In the genomic region with DNA sequence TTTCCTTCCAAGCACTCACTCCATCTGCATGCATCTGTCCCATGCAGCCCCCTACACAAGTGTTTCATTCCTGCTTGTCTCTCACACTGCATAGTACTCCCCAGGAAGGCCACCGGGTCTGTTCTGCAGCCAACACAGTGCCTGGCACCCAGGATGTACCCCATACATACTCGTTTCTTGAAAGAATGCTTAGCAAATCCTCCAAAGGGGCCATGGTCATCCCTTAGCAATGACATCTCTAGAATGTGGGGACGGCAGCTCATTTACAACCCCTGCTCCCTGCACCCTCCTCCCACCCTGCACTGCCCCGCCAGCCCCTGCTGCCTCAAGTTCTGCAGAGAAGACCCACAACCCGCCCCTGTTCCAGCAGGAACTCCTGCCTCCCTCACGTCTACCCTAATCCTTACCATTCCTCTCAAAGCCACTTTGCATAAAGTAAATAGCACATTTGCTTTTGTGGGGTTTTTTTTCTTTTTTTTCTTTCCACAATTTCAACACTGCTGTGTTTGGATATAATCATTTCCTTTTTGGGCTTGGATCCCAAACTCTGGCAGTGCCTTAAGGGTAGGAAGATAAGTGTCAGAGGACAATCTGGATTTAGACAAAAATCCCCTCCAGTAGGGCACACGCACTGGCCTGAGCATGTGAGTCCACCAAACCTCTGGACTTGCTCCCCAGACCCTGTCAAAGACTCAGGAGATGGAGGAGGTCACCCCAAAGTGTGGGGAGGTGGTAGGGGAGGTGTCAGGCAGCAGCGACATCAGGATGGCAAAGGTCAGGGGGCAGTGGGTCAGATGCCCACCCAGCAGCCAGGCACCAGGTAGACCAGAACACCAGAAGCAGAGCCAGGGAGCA, we compare ENCODE assay signal across 19 cellular contexts.
"Had no signal": no experiment of that assay in that cellular context is flagged by ENCODE, and none has a peak within 500 bp of the region (broad histone marks: within the 10 kb centered on the region; RNA-seq: fewer than 3 reads in every experiment).

No MANE protein-coding gene starts in this region.

- DNase-seq: activated CD4-positive, alpha-beta T cell treated with anti-CD3 and anti-CD28 coated beads for 4 hours; activated CD8-positive, alpha-beta memory T cell treated with anti-CD3 and anti-CD28 coated beads, Interleukin-2, amount 50 U/mL, for 4 hours; activated CD8-positive, alpha-beta T cell treated with anti-CD3 and anti-CD28 coated beads, Interleukin-2, amount 10 ng/mL, durations not matched to agents 7 days and 5 days; activated gamma-delta T cell; activated T-cell treated with anti-CD3 and anti-CD28 coated beads, Interleukin-2, amount 50 U/mL, for 48 hours; amygdala; erythroblast; kidney glomerular epithelial cell; mesendoderm; nephron progenitor cell; stimulated activated naive CD8-positive, alpha-beta T cell treated with anti-CD3 and anti-CD28 coated beads, Interleukin-15, amount 100 ng/mL, for 72 hours; T-helper 17 cell; testis; upper lobe of right lung; WERI-Rb-1 had no signal

- ATAC-seq: activated CD8-positive, alpha-beta T cell treated with anti-CD3 and anti-CD28 coated beads, Interleukin-2, amount 10 ng/mL, durations not matched to agents 7 days and 5 days; activated naive CD4-positive, alpha-beta T cell treated with anti-CD3 and anti-CD28 coated beads, Interleukin-2, amount 50 U/mL, for 72 hours; right lobe of liver; stimulated activated naive CD8-positive, alpha-beta T cell treated with anti-CD3 and anti-CD28 coated beads, Interleukin-15, amount 100 ng/mL, for 72 hours; T-helper 17 cell; upper lobe of right lung had no signal

- H3K27ac ChIP-seq: right lobe of liver, testis, upper lobe of right lung, WERI-Rb-1 had no signal

- H3K4me3 Mint-ChIP-seq: activated CD8-positive, alpha-beta T cell treated with anti-CD3 and anti-CD28 coated beads, Interleukin-2, amount 10 ng/mL, durations not matched to agents 7 days and 5 days; brain; dendritic cell treated with granulocyte-macrophage colony-stimulating factor and Interleukin-4, amounts not matched to agents 40 ng/mL and 50 ng/mL, for 4 days; nephron progenitor cell; stimulated activated naive CD8-positive, alpha-beta T cell treated with anti-CD3 and anti-CD28 coated beads, Interleukin-15, amount 100 ng/mL, for 72 hours had no signal

- H3K4me1 ChIP-seq: right lobe of liver, testis, upper lobe of right lung had no signal

- H3K36me3 Mint-ChIP-seq: activated naive CD4-positive, alpha-beta T cell treated with anti-CD3 and anti-CD28 coated beads, Interleukin-2, amount 50 U/mL, for 72 hours; brain had no signal

- H3K36me3 ChIP-seq: right lobe of liver, upper lobe of right lung, WERI-Rb-1 had no signal

- H3K9me3 ChIP-seq: right lobe of liver, testis, upper lobe of right lung had no signal

- H3K9me3 Mint-ChIP-seq: activated naive CD4-positive, alpha-beta T cell treated with anti-CD3 and anti-CD28 coated beads, Interleukin-2, amount 50 U/mL, for 72 hours; brain; dendritic cell treated with granulocyte-macrophage colony-stimulating factor and Interleukin-4, amounts not matched to agents 40 ng/mL and 50 ng/mL, for 4 days; nephron progenitor cell; stimulated activated naive CD8-positive, alpha-beta T cell treated with anti-CD3 and anti-CD28 coated beads, Interleukin-15, amount 100 ng/mL, for 72 hours had no signal

- H3K27me3 ChIP-seq: right lobe of liver, testis had no signal

- H3K27ac Mint-ChIP-seq: activated CD8-positive, alpha-beta T cell treated with anti-CD3 and anti-CD28 coated beads, Interleukin-2, amount 10 ng/mL, durations not matched to agents 7 days and 5 days; activated naive CD4-positive, alpha-beta T cell treated with anti-CD3 and anti-CD28 coated beads, Interleukin-2, amount 50 U/mL, for 72 hours; dendritic cell treated with granulocyte-macrophage colony-stimulating factor and Interleukin-4, amounts not matched to agents 40 ng/mL and 50 ng/mL, for 4 days; nephron progenitor cell; stimulated activated naive CD8-positive, alpha-beta T cell treated with anti-CD3 and anti-CD28 coated beads, Interleukin-15, amount 100 ng/mL, for 72 hours; T-helper 17 cell had no signal

- H3K4me3 ChIP-seq: right lobe of liver, testis, upper lobe of right lung had no signal
